ENCODE assay signal across 18 cellular contexts in the genomic region with DNA sequence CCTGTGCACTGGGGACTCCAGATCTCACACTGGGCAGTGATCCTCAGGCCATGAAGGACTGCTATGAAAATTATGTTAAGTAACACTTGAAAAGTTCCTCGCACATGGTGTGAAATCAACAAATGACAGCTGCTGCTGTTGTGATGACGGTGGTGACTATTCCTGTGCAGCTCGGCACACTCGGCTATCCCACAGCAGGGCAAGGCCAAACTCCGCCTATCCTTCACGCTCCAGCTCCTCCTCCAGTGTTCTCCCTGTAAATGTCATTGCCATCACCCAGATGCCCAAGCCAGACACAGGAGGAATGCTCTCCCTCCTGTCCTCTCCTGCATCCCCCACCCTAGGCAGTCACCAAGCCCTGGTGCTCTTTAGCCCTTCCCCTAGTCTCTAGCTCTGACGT. TPM values are rescaled to one million over a fixed set of nuclear protein-coding genes. Genes with fewer than 3 reads are reported as not detected.
DNase-seq lines count a peak whose midpoint lies in the region; ATAC-seq and TF ChIP-seq lines count a peak whose summit lies in the region.
"Had no signal": no experiment of that assay in that cellular context is flagged by ENCODE, and none has a peak within 500 bp of the region (broad histone marks: within the 10 kb centered on the region; RNA-seq: fewer than 3 reads in every experiment).

No MANE protein-coding gene starts in this region.

- H3K9me3 ChIP-seq in heart left ventricle (no peaks in the 10 kb centered on the region), psoas muscle (no peaks in the 10 kb centered on the region)

- intact Hi-C loops in heart left ventricle (cut with DNase I) = loop anchor here in 2 of 10 donors (1.0 to 5.0 kb wide), 2 partner anchors 37 to 41 kb away; no protein-coding TSS in a partner anchor
- intact Hi-C loops in psoas muscle (cut with DNase I) = loop anchor here in 1 of 2 donors (5.0 kb wide), 1 partner anchor 41 kb away; no protein-coding TSS in a partner anchor

- H3K36me3 ChIP-seq in heart left ventricle (no peaks in the 10 kb centered on the region), psoas muscle (ENCODE audit: insufficient read depth in 1 of 2, low read depth in 1 of 2) (no peaks in the 10 kb centered on the region)

- ATAC-seq in heart left ventricle = peak; percentile 91 to 95 (median 94)
- peak; percentile 35 to 99 (median 92) for ATAC-seq in psoas muscle
- no peak for ATAC-seq in HG03565 (IDR thresholded peaks at IDR 0.05; ENCODE audit: unreplicated experiment)
- ATAC-seq in HG03432 (IDR thresholded peaks at IDR 0.05; ENCODE audit: unreplicated experiment) = no peak
- ATAC-seq in GM19035 (IDR thresholded peaks at IDR 0.05; ENCODE audit: unreplicated experiment) = no peak

- H3K27me3 ChIP-seq in heart left ventricle (no peaks in the 10 kb centered on the region), psoas muscle (ENCODE audit: insufficient read depth in 3 of 3, low read length in 2 of 3) (peaks cover 0 to 2% (median 0%) of the 10 kb centered on the region in 3 donors)

- TF ChIP-seq CTCF in heart left ventricle (IDR thresholded peaks at IDR 0.05) (no peak), psoas muscle (IDR thresholded peaks at IDR 0.05) (no peak)

- H3K27ac ChIP-seq in heart left ventricle (peak overlapping the region in 11 of 12 donors; percentile 24 to 94 (median 72)), psoas muscle (peak overlapping the region; percentile 79)
- H3K27ac ChIP-seq: coronary artery, epithelial cell of prostate had no signal

- 32 to 43% (median 41%) methylated on average over 7 of the region's 7 CpGs for WGBS in heart left ventricle, 4 donors
- WGBS in psoas muscle, 3 donors = 19 to 37% (median 30%) methylated on average over 7 of the region's 7 CpGs

- H3K4me3 ChIP-seq in heart left ventricle (no peak overlapping the region), psoas muscle (no peak overlapping the region)
- H3K4me3 ChIP-seq: coronary artery, smooth muscle cell had no signal

- DNase-seq in NCI-H1694 (lab: John Stamatoyannopoulos, UW) (peak; percentile 96), NCI-H524 treated with DMSO at 0.1 percent for 48 hours (lab: John Stamatoyannopoulos, UW) (peak; percentile 97), heart left ventricle (peak in 4 of 5 donors; percentile 74 to 91 (median 82)), psoas muscle (no peak), mucosa of gallbladder (ENCODE audit: low spot score) (no peak)
- DNase-seq: activated CD4-positive, alpha-beta T cell treated with anti-CD3 and anti-CD28 coated beads for 1 hour; activated CD8-positive, alpha-beta memory T cell treated with anti-CD3 and anti-CD28 coated beads, Interleukin-2, amount 50 U/mL, for 4 hours; AML-193; HCEC 1CT; NCI-H2081; nucleus accumbens had no signal

- H3K4me1 ChIP-seq in heart left ventricle = peaks cover 0 to 41% (median 10%) of the 10 kb centered on the region in 12 donors
- H3K4me1 ChIP-seq in psoas muscle = peaks cover 9% of the 10 kb centered on the region

- TF ChIP-seq POLR2A in heart left ventricle (IDR thresholded peaks at IDR 0.05) = peak in 1 of 2 donors; percentile 40

RNA-seq across cellular contexts. Expression of a gene that starts 31.3 kb away (rescaled TPM):
- total RNA-seq in heart left ventricle (1 to 10 TPM; 1.4 to 9.0 (median 3.6) TPM), psoas muscle (under 1 TPM; 0.42 to 0.88 (median 0.54) TPM), mucosa of gallbladder (9.8 TPM)
- polyA plus RNA-seq in heart left ventricle (under 1 TPM; 0.28 to 0.72 TPM), psoas muscle (under 1 TPM; 0.26 to 0.45 (median 0.29) TPM)
- total RNA-seq: SK-MEL-5 had no signal

RNA-seq across cellular contexts. Expression of a gene that starts 37.3 kb away (rescaled TPM):
- 10 to 100 TPM in 3 of 9 donors, 1 to 10 TPM in 6; 6.3 to 17.7 (median 8.8) TPM for total RNA-seq in heart left ventricle
- 1 to 10 TPM; 5.1 to 6.9 TPM for polyA plus RNA-seq in heart left ventricle
- 10 to 100 TPM in 2 of 4 donors, 1 to 10 TPM in 2; 8.7 to 11.2 (median 9.8) TPM for total RNA-seq in psoas muscle
- polyA plus RNA-seq in psoas muscle = 1 to 10 TPM; 6.4 to 8.4 (median 6.9) TPM
- 17.1 TPM for total RNA-seq in mucosa of gallbladder

RNA-seq across cellular contexts. Expression of a gene that starts 44.6 kb away (rescaled TPM):
- total RNA-seq in heart left ventricle (100 to 1,000 TPM; 165 to 414 (median 231) TPM), psoas muscle (under 1 TPM in 2 of 4 donors, not detected in 2; 0.15 to 0.24 TPM), mucosa of gallbladder (0.60 TPM)
- polyA plus RNA-seq in heart left ventricle (100 to 1,000 TPM in 1 of 2 donors, 10 to 100 TPM in 1; 48.3 to 117 TPM), psoas muscle (under 1 TPM in 2 of 3 donors, not detected in 1; 0.12 to 0.17 TPM)
- total RNA-seq: smooth muscle cell had no signal
- polyA plus RNA-seq: smooth muscle cell had no signal

Comparison
In these comparisons a context has a peak if more than half of its experiments do, and no peak if none do; other contexts are left out.
1. DNase-seq: peak in NCI-H1694 (single experiment), NCI-H524 treated with DMSO at 0.1 percent for 48 hours (single experiment) and heart left ventricle (4 of 5); none in psoas muscle (0 of 2) and mucosa of gallbladder (single experiment).
2. ATAC-seq: peak in heart left ventricle (4 of 4) and psoas muscle (4 of 4); none in HG03565 (single experiment), HG03432 (single experiment) and GM19035 (single experiment).
3. RNA of a gene that starts 44.6 kb away (total RNA-seq): 165 to 414 TPM in heart left ventricle; 0.60 TPM in mucosa of gallbladder (single experiment) and 0.15 to 0.24 TPM in psoas muscle; every median in the first group is over 100 times any median in the second.